ENCODE assay signal across 39 cellular contexts in genomic region chr7:98238076-98238475, GRCh38. TPM values are rescaled to one million over a fixed set of nuclear protein-coding genes. Genes with fewer than 3 reads are reported as not detected.
"Had no signal": no experiment of that assay in that cellular context is flagged by ENCODE, and none has a peak within 500 bp of the region (broad histone marks: within the 10 kb centered on the region; RNA-seq: fewer than 3 reads in every experiment).

No MANE protein-coding gene starts in this region.

- H3K4me3 Mint-ChIP-seq: activated B cell treated with CpG ODN at 0.5 μM for 24 hours; activated CD4-positive, alpha-beta memory T cell treated with anti-CD3 and anti-CD28 coated beads for 36 hours; activated CD8-positive, alpha-beta memory T cell treated with anti-CD3 and anti-CD28 coated beads, Interleukin-2, amount 10 ng/mL, durations not matched to agents 7 days and 5 days; activated naive CD8-positive, alpha-beta T cell treated with anti-CD3 and anti-CD28 coated beads for 36 hours; central memory CD8-positive, alpha-beta T cell had no signal

- H3K9me3 Mint-ChIP-seq: activated B cell treated with CpG ODN at 0.5 μM for 24 hours; activated CD4-positive, alpha-beta memory T cell treated with anti-CD3 and anti-CD28 coated beads for 36 hours; activated naive CD8-positive, alpha-beta T cell treated with anti-CD3 and anti-CD28 coated beads for 36 hours; central memory CD8-positive, alpha-beta T cell had no signal

- H3K36me3 ChIP-seq: cardiac muscle cell had no signal

- H3K4me1 ChIP-seq: Peyer's patch had no signal

- H3K9me3 ChIP-seq: Peyer's patch, SJSA1 had no signal

- H3K4me3 ChIP-seq: cardiac muscle cell, Peyer's patch, SJSA1 had no signal

- H3K27me3 ChIP-seq: cardiac muscle cell, Peyer's patch, SJSA1 had no signal

- H3K27ac Mint-ChIP-seq: activated B cell treated with CpG ODN at 0.5 μM for 24 hours; activated CD4-positive, alpha-beta memory T cell treated with anti-CD3 and anti-CD28 coated beads for 36 hours; activated CD8-positive, alpha-beta memory T cell treated with anti-CD3 and anti-CD28 coated beads, Interleukin-2, amount 10 ng/mL, durations not matched to agents 7 days and 5 days had no signal

- H3K4me1 Mint-ChIP-seq: activated B cell treated with CpG ODN at 0.5 μM for 24 hours; activated CD8-positive, alpha-beta memory T cell treated with anti-CD3 and anti-CD28 coated beads, Interleukin-2, amount 10 ng/mL, durations not matched to agents 7 days and 5 days; activated naive CD8-positive, alpha-beta T cell treated with anti-CD3 and anti-CD28 coated beads for 36 hours; central memory CD8-positive, alpha-beta T cell had no signal

- H3K27me3 Mint-ChIP-seq: activated B cell treated with CpG ODN at 0.5 μM for 24 hours; activated CD4-positive, alpha-beta memory T cell treated with anti-CD3 and anti-CD28 coated beads for 36 hours; activated CD8-positive, alpha-beta memory T cell treated with anti-CD3 and anti-CD28 coated beads, Interleukin-2, amount 10 ng/mL, durations not matched to agents 7 days and 5 days; activated naive CD8-positive, alpha-beta T cell treated with anti-CD3 and anti-CD28 coated beads for 36 hours; central memory CD8-positive, alpha-beta T cell had no signal

- DNase-seq: activated B cell treated with CpG ODN at 0.5 μM for 24 hours; activated CD4-positive, alpha-beta memory T cell treated with anti-CD3 and anti-CD28 coated beads for 36 hours; activated CD4-positive, alpha-beta T cell treated with anti-CD3 and anti-CD28 coated beads for 4 hours; activated CD4-positive, alpha-beta T cell treated with anti-CD3 and anti-CD28 coated beads, Interleukin-2, amount 50 U/mL, for 1 hour; activated CD4-positive, CD25-positive, alpha-beta regulatory T cell treated with anti-CD3 and anti-CD28 coated beads, Interleukin-2, amount 50 U/mL, for 72 hours; activated CD8-positive, alpha-beta memory T cell treated with anti-CD3 and anti-CD28 coated beads for 24 hours; activated CD8-positive, alpha-beta memory T cell treated with anti-CD3 and anti-CD28 coated beads, Interleukin-2, amount 10 ng/mL, durations not matched to agents 7 days and 5 days; activated CD8-positive, alpha-beta memory T cell treated with anti-CD3 and anti-CD28 coated beads, Interleukin-2, amount 50 U/mL, for 48 hours; activated effector memory CD4-positive, alpha-beta T cell treated with Interleukin-2 at 50 U/mL for 16 hours; activated naive CD4-positive, alpha-beta T cell treated with anti-CD3 and anti-CD28 coated beads, Interleukin-2, amount 50 U/mL, for 16 hours; activated naive CD8-positive, alpha-beta T cell treated with anti-CD3 and anti-CD28 coated beads for 36 hours; activated T-cell treated with anti-CD3 and anti-CD28 coated beads, Interleukin-2, amount 50 U/mL, for 48 hours; amniotic stem cell; aorta; MM.1S; MV-4-11; NCI-H1092; NCI-H1436 treated with DMSO at 0.1 percent for 48 hours; NCI-H1694 treated with DMSO at 0.1 percent for 48 hours; NCI-H2029; NCI-H345; NCI-H510A; NCI-H526; NCI-H748 treated with DMSO at 0.1 percent for 48 hours; NK-92 treated with Interleukin-12 subunit alpha and Interleukin-12 subunit beta, amount 100 ng/mL, for 24 hours; PC-3; Peyer's patch; RPMI8226; SHP77 treated with DMSO at 0.1 percent for 48 hours; SW 1271; T-helper 1 cell; T-helper 2 cell; T-helper 9 cell had no signal

- H3K4me2 ChIP-seq: KMS-11 had no signal

- H3K9ac ChIP-seq: KMS-11 had no signal

- ATAC-seq: activated CD8-positive, alpha-beta memory T cell treated with anti-CD3 and anti-CD28 coated beads, Interleukin-2, amount 10 ng/mL, durations not matched to agents 7 days and 5 days; PC-3 had no signal

- H3K27ac ChIP-seq: cardiac muscle cell, KMS-11, Peyer's patch, VCaP had no signal

RNA-seq across cellular contexts. Expression of gene BHLHA15, which starts 26.8 kb away (rescaled TPM):
- total RNA-seq: aorta, LHCN-M2, SJSA1 had no signal
- polyA plus RNA-seq: cardiac muscle cell had no signal
